21 cellular contexts compared by ENCODE assay signal in the genomic region with DNA sequence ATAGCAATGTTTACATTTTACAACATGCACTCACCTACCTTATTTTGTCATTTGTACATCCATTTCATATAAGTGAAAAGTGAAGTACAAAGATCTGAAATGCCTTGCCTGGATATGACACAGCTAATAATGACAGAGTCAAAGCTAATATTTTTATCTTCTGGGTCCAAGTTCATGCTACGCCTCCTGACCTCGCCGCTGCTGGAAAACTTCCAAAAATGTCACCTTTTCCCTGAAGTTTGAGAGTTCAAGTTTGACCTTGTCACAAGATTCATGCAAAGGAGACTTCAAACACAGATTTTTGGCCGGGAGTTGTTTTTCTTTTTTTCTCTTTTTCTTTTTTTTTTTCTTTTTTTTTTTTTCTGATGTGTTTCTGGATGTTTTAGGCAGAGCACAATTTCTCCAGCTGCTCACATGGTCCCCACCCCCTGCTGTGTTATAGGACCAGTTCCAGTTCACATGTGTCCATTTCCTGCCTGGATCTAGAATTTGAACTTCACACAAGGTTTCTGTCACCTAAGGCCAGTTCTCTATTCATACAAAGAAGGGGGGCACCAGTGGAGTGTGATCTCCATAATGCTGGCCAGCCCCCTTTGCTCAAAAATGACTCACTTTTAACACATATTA.
DNase-seq lines count a peak whose midpoint lies in the region; ATAC-seq and TF ChIP-seq lines count a peak whose summit lies in the region.
"Had no signal": no experiment of that assay in that cellular context is flagged by ENCODE, and none has a peak within 500 bp of the region (broad histone marks: within the 10 kb centered on the region; RNA-seq: fewer than 3 reads in every experiment).

No MANE protein-coding gene starts in this region.

- no peaks in the 10 kb centered on the region for H3K36me3 ChIP-seq in heart left ventricle
- no peaks in the 10 kb centered on the region for H3K36me3 ChIP-seq in skeletal muscle tissue (ENCODE audit: control insufficient read depth in 3 of 3, insufficient read depth in 3 of 3, low read length in 3 of 3)
- H3K36me3 ChIP-seq: SJCRH30 had no signal

- no peaks in the 10 kb centered on the region for H3K9me3 Mint-ChIP-seq in activated naive CD4-positive, alpha-beta T cell treated with anti-CD3 and anti-CD28 coated beads for 36 hours
- H3K9me3 Mint-ChIP-seq: CD4-positive, alpha-beta T cell; IgD-negative memory B cell had no signal

- H3K9ac ChIP-seq in skeletal muscle tissue (ENCODE audit: low read depth in 1 of 3, low read length in 3 of 3): no peak overlapping the region

- ATAC-seq in heart left ventricle (peak in 3 of 4 donors; percentile 13 to 36 (median 36)), HG03159 (IDR thresholded peaks at IDR 0.05; ENCODE audit: unreplicated experiment) (no peak)
- ATAC-seq: A549 had no signal

- no peak overlapping the region for H3K27ac Mint-ChIP-seq in activated naive CD4-positive, alpha-beta T cell treated with anti-CD3 and anti-CD28 coated beads for 36 hours
- H3K27ac Mint-ChIP-seq: CD4-positive, alpha-beta T cell; IgD-negative memory B cell had no signal

- TF ChIP-seq CTCF in heart left ventricle (IDR thresholded peaks at IDR 0.05): no peak

- WGBS in heart left ventricle, 4 donors: 55 to 68% (median 61%) methylated on average over 4 of the region's 4 CpGs

- H3K27me3 ChIP-seq in heart left ventricle (peaks cover 0 to 9% (median 0%) of the 10 kb centered on the region in 9 donors), skeletal muscle tissue (ENCODE audit: control insufficient read depth in 3 of 3, insufficient read depth in 3 of 3, low read length in 3 of 3) (peaks cover 3 to 12% (median 5%) of the 10 kb centered on the region in 3 donors)
- H3K27me3 ChIP-seq: SJCRH30 had no signal

- intact Hi-C loops in heart left ventricle (cut with DNase I) (loop anchor here in 5 of 10 donors (2.0 to 10.0 kb wide), 4 partner anchors 229 to 901 kb away; no protein-coding TSS in a partner anchor), cardiac septum (cut with DNase I) (loop anchor here (5.0 to 10.0 kb wide), 2 partner anchors 721 to 904 kb away; a partner anchor contains a TSS)
- intact Hi-C loops in activated naive CD4-positive, alpha-beta T cell treated with anti-CD3 and anti-CD28 coated beads for 36 hours (cut with micrococcal nuclease): no loop called here

- H3K36me3 Mint-ChIP-seq in activated naive CD4-positive, alpha-beta T cell treated with anti-CD3 and anti-CD28 coated beads for 36 hours (ENCODE audit: low read depth): no peaks in the 10 kb centered on the region
- H3K36me3 Mint-ChIP-seq: IgD-negative memory B cell had no signal

- CTCF ChIA-PET in activated naive CD4-positive, alpha-beta T cell treated with anti-CD3 and anti-CD28 coated beads for 36 hours (lab: Charles Lee): no interaction called here

- H3K4me3 ChIP-seq in heart left ventricle (no peak overlapping the region), skeletal muscle tissue (ENCODE audit: low read length in 3 of 3) (no peak overlapping the region)
- H3K4me3 ChIP-seq: A549, SJCRH30 had no signal

- H3K4me3 Mint-ChIP-seq in activated naive CD4-positive, alpha-beta T cell treated with anti-CD3 and anti-CD28 coated beads for 36 hours: no peak overlapping the region
- H3K4me3 Mint-ChIP-seq: CD4-positive, alpha-beta T cell; IgD-negative memory B cell had no signal

- H3K27ac ChIP-seq in heart left ventricle (peak overlapping the region in 2 of 12 donors; percentile 32 to 55), skeletal muscle tissue (ENCODE audit: low read depth, low read length) (peak overlapping the region; percentile 29)
- H3K27ac ChIP-seq: A549, RWPE1, SJCRH30 had no signal

- H3K4me1 ChIP-seq in heart left ventricle (peaks cover 0 to 18% (median 0%) of the 10 kb centered on the region in 12 donors), skeletal muscle tissue (ENCODE audit: control insufficient read depth in 3 of 3, insufficient read depth in 3 of 3, low read length in 3 of 3) (peaks cover 0 to 3% (median 3%) of the 10 kb centered on the region in 3 donors)
- H3K4me1 ChIP-seq: A549, Caco-2, SJCRH30 had no signal

- DNase-seq in heart left ventricle (peak in 1 of 5 donors; percentile 29), cardiac septum (ENCODE audit: low spot score) (no peak), astrocyte of the hippocampus (ENCODE audit: low read depth, low spot score) (peak; percentile 43), kidney tubule cell (ENCODE audit: low spot score) (peak; percentile 41), NCI-H345 treated with DMSO at 0.1 percent for 48 hours (lab: John Stamatoyannopoulos, UW; ENCODE audit: unreplicated experiment) (no peak)
- DNase-seq in activated naive CD4-positive, alpha-beta T cell treated with anti-CD3 and anti-CD28 coated beads for 36 hours: no peak
- DNase-seq: Caco-2; CD4-positive, alpha-beta T cell; EL; H7; Karpas-422; NCI-H1092; NCI-H1436 treated with DMSO at 0.1 percent for 48 hours; NCI-H510A; NCI-H774; SJCRH30 had no signal

- H3K9me3 ChIP-seq in heart left ventricle: no peaks in the 10 kb centered on the region
- H3K9me3 ChIP-seq in skeletal muscle tissue (ENCODE audit: control insufficient read depth in 3 of 3, low read length in 3 of 3): peaks cover 0 to 3% (median 0%) of the 10 kb centered on the region in 3 donors
- H3K9me3 ChIP-seq: A549, Caco-2, SJCRH30 had no signal

- H3K27me3 Mint-ChIP-seq in activated naive CD4-positive, alpha-beta T cell treated with anti-CD3 and anti-CD28 coated beads for 36 hours (ENCODE audit: low read depth): no peaks in the 10 kb centered on the region

- TF ChIP-seq POLR2A in heart left ventricle (IDR thresholded peaks at IDR 0.05): no peak

- no peaks in the 10 kb centered on the region for H3K4me1 Mint-ChIP-seq in activated naive CD4-positive, alpha-beta T cell treated with anti-CD3 and anti-CD28 coated beads for 36 hours (ENCODE audit: low read depth)
- H3K4me1 Mint-ChIP-seq: IgD-negative memory B cell had no signal

Comparison
In these comparisons a context has a peak if more than half of its experiments do, and no peak if none do; other contexts are left out.
1. DNase-seq: peak in astrocyte of the hippocampus (single experiment) and kidney tubule cell (single experiment); none in cardiac septum (single experiment), activated naive CD4-positive, alpha-beta T cell treated with anti-CD3 and anti-CD28 coated beads for 36 hours (single experiment) and NCI-H345 treated with DMSO at 0.1 percent for 48 hours (single experiment).